ENCODE assay signal across 2 cellular contexts in the genomic region with DNA sequence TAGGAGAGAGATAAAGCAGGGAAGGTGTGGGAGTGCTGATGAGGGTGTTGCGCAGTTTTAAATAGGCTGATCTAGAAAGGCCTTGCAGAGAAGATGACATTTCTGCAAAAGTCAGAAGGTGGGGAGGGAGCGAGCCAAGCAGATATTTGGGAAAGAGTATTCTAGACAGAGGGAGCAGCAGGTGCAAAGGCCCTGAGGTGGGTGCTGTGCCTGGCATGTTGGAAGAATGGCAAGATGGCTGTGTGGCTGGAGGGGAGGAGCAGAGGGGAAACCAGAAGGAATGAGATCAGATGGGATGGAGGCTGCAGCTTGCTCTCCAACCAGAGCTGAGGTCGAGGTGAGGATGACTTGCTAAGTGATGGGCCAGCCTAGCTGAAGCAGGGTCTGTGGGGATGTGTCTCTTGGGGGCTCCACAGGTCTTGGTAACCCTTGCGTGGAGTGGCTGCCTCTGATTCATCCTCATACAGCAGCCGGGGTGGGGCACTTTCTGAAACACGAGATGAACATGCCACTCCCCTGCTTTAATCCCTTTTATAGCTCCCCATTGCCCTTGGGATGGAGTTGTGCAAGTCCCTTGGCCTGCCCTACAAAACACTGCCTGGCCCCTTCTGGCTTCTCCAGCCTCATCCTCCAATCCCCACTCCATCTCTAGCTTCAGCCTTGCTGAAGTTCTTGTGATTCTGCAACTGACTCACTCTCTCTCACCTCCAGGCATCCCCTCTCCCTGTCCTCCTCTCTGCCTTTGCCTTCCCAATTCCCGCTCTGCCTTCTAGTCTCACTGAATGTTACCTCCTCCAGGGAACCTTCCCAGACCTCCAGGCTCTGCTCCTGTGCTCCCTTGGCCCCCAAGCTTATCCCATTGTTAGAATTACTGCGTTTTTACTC.
TF ChIP-seq lines count a peak whose summit lies in the region.

No MANE protein-coding gene starts in this region.

TF ChIP-seq in H1, 55 proteins besides CTCF, POLR2A, EP300 and RAD21:
- TF ChIP-seq TCF12 (IDR thresholded peaks at IDR 0.05; ENCODE audit: low read depth, low read length) = no peak
- no peak for TF ChIP-seq BCL11A (IDR thresholded peaks at IDR 0.05; ENCODE audit: low read depth in 2 of 2, low read length in 2 of 2)
- TF ChIP-seq, protein P1, sequence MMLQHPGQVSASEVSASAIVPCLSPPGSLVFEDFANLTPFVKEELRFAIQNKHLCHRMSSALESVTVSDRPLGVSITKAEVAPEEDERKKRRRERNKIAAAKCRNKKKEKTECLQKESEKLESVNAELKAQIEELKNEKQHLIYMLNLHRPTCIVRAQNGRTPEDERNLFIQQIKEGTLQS (IDR thresholded peaks at IDR 0.05; ENCODE audit: insufficient read depth, low read depth, low read length) = no peak
- no peak for TF ChIP-seq TAF7 (optimal IDR thresholded peaks at IDR 0.05; ENCODE audit: borderline replicate concordance, low read depth, low read length)
- TF ChIP-seq RFX5 (IDR thresholded peaks at IDR 0.05; ENCODE audit: borderline replicate concordance, low read depth, low read length) = no peak
- TF ChIP-seq TEAD4 (IDR thresholded peaks at IDR 0.05; ENCODE audit: low read depth, low read length) = no peak
- TF ChIP-seq GTF2F1 (IDR thresholded peaks at IDR 0.05; ENCODE audit: borderline replicate concordance, low read depth, low read length) = no peak
- no peak for TF ChIP-seq RNF2 (IDR thresholded peaks at IDR 0.05; ENCODE audit: borderline replicate concordance, low read depth, low read length, missing control alignments, poor library complexity, severe bottlenecking)
TF ChIP-seq in H1: peak in this region for 0.

TF ChIP-seq in HepG2, 621 proteins besides CTCF, POLR2A, EP300 and RAD21:
- TF ChIP-seq, protein P2, sequence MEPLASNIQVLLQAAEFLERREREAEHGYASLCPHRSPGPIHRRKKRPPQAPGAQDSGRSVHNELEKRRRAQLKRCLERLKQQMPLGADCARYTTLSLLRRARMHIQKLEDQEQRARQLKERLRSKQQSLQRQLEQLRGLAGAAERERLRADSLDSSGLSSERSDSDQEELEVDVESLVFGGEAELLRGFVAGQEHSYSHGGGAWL (CRISPR knock-in tag; IDR thresholded peaks at IDR 0.05) = no peak
- TF ChIP-seq SOX13 (IDR thresholded peaks at IDR 0.05) (no peak), SOX13 (CRISPR knock-in tag; conservative IDR thresholded peaks at IDR 0.05 in 1 of 2, IDR thresholded peaks at IDR 0.05 in 1 of 2) (no peak), MAF1 (CRISPR knock-in tag; IDR thresholded peaks at IDR 0.05; ENCODE audit: borderline replicate concordance) (no peak), ZNF34 (CRISPR knock-in tag; IDR thresholded peaks at IDR 0.05; ENCODE audit: borderline replicate concordance) (no peak), AGO2 (optimal IDR thresholded peaks at IDR 0.05; ENCODE audit: low read depth, low read length) (no peak), REPIN1 (CRISPR knock-in tag; IDR thresholded peaks at IDR 0.05; ENCODE audit: borderline replicate concordance, low read depth) (no peak), CREB1 (IDR thresholded peaks at IDR 0.05) (no peak), CREB1 (CRISPR knock-in tag; IDR thresholded peaks at IDR 0.05) (no peak), PRPF4 (IDR thresholded peaks at IDR 0.05; ENCODE audit: low read depth, low read length, poor library complexity, severe bottlenecking) (no peak), ZNF766 (CRISPR knock-in tag; IDR thresholded peaks at IDR 0.05; ENCODE audit: borderline replicate concordance) (no peak), ZNF12 (CRISPR knock-in tag; IDR thresholded peaks at IDR 0.05) (no peak), MXD4 (CRISPR knock-in tag; IDR thresholded peaks at IDR 0.05) (no peak), FOXM1 (CRISPR knock-in tag; IDR thresholded peaks at IDR 0.05) (no peak), ZNF256 (CRISPR knock-in tag; conservative IDR thresholded peaks at IDR 0.05) (no peak), HDAC1 (CRISPR knock-in tag; IDR thresholded peaks at IDR 0.05) (no peak), ZNF451 (CRISPR knock-in tag; IDR thresholded peaks at IDR 0.05) (no peak), PATZ1 (CRISPR knock-in tag; IDR thresholded peaks at IDR 0.05) (no peak), MAZ (IDR thresholded peaks at IDR 0.05; ENCODE audit: borderline replicate concordance, low read depth, low read length) (no peak), MAZ (CRISPR knock-in tag; IDR thresholded peaks at IDR 0.05; ENCODE audit: low read depth) (no peak), PPARG (CRISPR knock-in tag; conservative IDR thresholded peaks at IDR 0.05) (no peak)
